21 cellular contexts compared by ENCODE assay signal in genomic region chr9:106927916-106928315, GRCh38.
"Had no signal": no experiment of that assay in that cellular context is flagged by ENCODE, and none has a peak within 500 bp of the region (broad histone marks: within the 10 kb centered on the region; RNA-seq: fewer than 3 reads in every experiment).

No MANE protein-coding gene starts in this region.

- H2AFZ ChIP-seq: parathyroid adenoma had no signal

- H3K4me2 ChIP-seq: smooth muscle cell had no signal

- H3K27me3 Mint-ChIP-seq: activated CD4-positive, alpha-beta T cell treated with anti-CD3 and anti-CD28 coated beads, Interleukin-2, amount 10 ng/mL, durations not matched to agents 7 days and 5 days; activated naive CD4-positive, alpha-beta T cell treated with anti-CD3 and anti-CD28 coated beads, Interleukin-2, amount 50 U/mL, for 24 hours; type B pancreatic cell had no signal

- ATAC-seq: activated T-cell treated with anti-CD3 and anti-CD28 coated beads, Interleukin-2, amount 50 U/mL, for 72 hours; heart right ventricle; natural killer cell; sciatic nerve; stimulated activated effector memory CD8-positive, alpha-beta T cell treated with anti-CD3 and anti-CD28 coated beads, Interleukin-12 subunit alpha, Interleukin-12 subunit beta, amount 100 ng/mL, for 72 hours had no signal

- H3K9ac ChIP-seq: parathyroid adenoma had no signal

- H3K4me1 Mint-ChIP-seq: activated CD4-positive, alpha-beta T cell treated with anti-CD3 and anti-CD28 coated beads, Interleukin-2, amount 10 ng/mL, durations not matched to agents 7 days and 5 days; activated naive CD4-positive, alpha-beta T cell treated with anti-CD3 and anti-CD28 coated beads, Interleukin-2, amount 50 U/mL, for 24 hours; immature natural killer cell; natural killer cell; stimulated activated effector memory CD8-positive, alpha-beta T cell treated with anti-CD3 and anti-CD28 coated beads, Interleukin-12 subunit alpha, Interleukin-12 subunit beta, amount 100 ng/mL, for 72 hours had no signal

- H3K9me3 ChIP-seq: esophagus muscularis mucosa, heart right ventricle, neutrophil, stomach had no signal

- H3K27me3 ChIP-seq: esophagus muscularis mucosa, heart right ventricle, neutrophil, stomach had no signal

- DNase-seq: activated CD4-positive, alpha-beta T cell treated with anti-CD3 and anti-CD28 coated beads, Interleukin-2, amount 10 ng/mL, durations not matched to agents 7 days and 5 days; activated CD8-positive, alpha-beta memory T cell treated with anti-CD3 and anti-CD28 coated beads for 24 hours; activated CD8-positive, alpha-beta memory T cell treated with anti-CD3 and anti-CD28 coated beads, Interleukin-2, amount 50 U/mL, for 48 hours; activated effector memory CD4-positive, alpha-beta T cell treated with anti-CD3 and anti-CD28 coated beads, Interleukin-2, amount 50 U/mL, for 16 hours; activated T-cell treated with anti-CD3 and anti-CD28 coated beads, Interleukin-2, amount 50 U/mL, for 72 hours; effector CD8-positive, alpha-beta T cell; heart right ventricle; immature natural killer cell; mesenchymal stem cell; natural killer cell; stimulated activated CD4-positive, alpha-beta T cell treated with anti-CD3 and anti-CD28 coated beads, Interleukin-4, amount 100 ng/mL, for 24 hours; stomach; T1000 had no signal

- H3K27ac Mint-ChIP-seq: activated CD4-positive, alpha-beta T cell treated with anti-CD3 and anti-CD28 coated beads, Interleukin-2, amount 10 ng/mL, durations not matched to agents 7 days and 5 days; activated naive CD4-positive, alpha-beta T cell treated with anti-CD3 and anti-CD28 coated beads, Interleukin-2, amount 50 U/mL, for 24 hours; activated T-cell treated with anti-CD3 and anti-CD28 coated beads, Interleukin-2, amount 50 U/mL, for 72 hours; immature natural killer cell; natural killer cell; stimulated activated effector memory CD8-positive, alpha-beta T cell treated with anti-CD3 and anti-CD28 coated beads, Interleukin-12 subunit alpha, Interleukin-12 subunit beta, amount 100 ng/mL, for 72 hours; type B pancreatic cell had no signal

- H3K36me3 ChIP-seq: neutrophil had no signal

- H3K4me3 ChIP-seq: esophagus muscularis mucosa, heart right ventricle, smooth muscle cell, stomach had no signal

- H3K36me3 Mint-ChIP-seq: activated naive CD4-positive, alpha-beta T cell treated with anti-CD3 and anti-CD28 coated beads, Interleukin-2, amount 50 U/mL, for 24 hours; immature natural killer cell; natural killer cell; stimulated activated effector memory CD8-positive, alpha-beta T cell treated with anti-CD3 and anti-CD28 coated beads, Interleukin-12 subunit alpha, Interleukin-12 subunit beta, amount 100 ng/mL, for 72 hours had no signal

- H3K4me1 ChIP-seq: parathyroid adenoma had no signal

- H3K27ac ChIP-seq: esophagus muscularis mucosa, neutrophil, parathyroid adenoma, stomach had no signal

- H3K4me3 Mint-ChIP-seq: activated CD4-positive, alpha-beta T cell treated with anti-CD3 and anti-CD28 coated beads, Interleukin-2, amount 10 ng/mL, durations not matched to agents 7 days and 5 days; activated naive CD4-positive, alpha-beta T cell treated with anti-CD3 and anti-CD28 coated beads, Interleukin-2, amount 50 U/mL, for 24 hours; activated T-cell treated with anti-CD3 and anti-CD28 coated beads, Interleukin-2, amount 50 U/mL, for 72 hours; immature natural killer cell; natural killer cell; stimulated activated effector memory CD8-positive, alpha-beta T cell treated with anti-CD3 and anti-CD28 coated beads, Interleukin-12 subunit alpha, Interleukin-12 subunit beta, amount 100 ng/mL, for 72 hours; type B pancreatic cell had no signal
